1 cellular context compared by ENCODE assay signal in genomic region chr12:7729683-7730195, GRCh38.
TF ChIP-seq lines count a peak whose summit lies in the region.

No MANE protein-coding gene starts in this region.

TF ChIP-seq in H1, 55 proteins besides CTCF, POLR2A, EP300 and RAD21:
- TF ChIP-seq SIX5 (IDR thresholded peaks at IDR 0.05; ENCODE audit: low read depth, low read length) (no peak), SP1 (IDR thresholded peaks at IDR 0.05; ENCODE audit: low read depth, low read length) (no peak), SAP30 (IDR thresholded peaks at IDR 0.05; ENCODE audit: insufficient read depth, insufficient replicate concordance, low read length) (no peak), CHD1 (IDR thresholded peaks at IDR 0.05; ENCODE audit: low read depth, low read length) (no peak)
